ENCODE assay signal across 8 cellular contexts in genomic region chr3:186930639-186931486, GRCh38. TPM values are rescaled to one million over a fixed set of nuclear protein-coding genes. Genes with fewer than 3 reads are reported as not detected.
DNase-seq lines count a peak whose midpoint lies in the region; ATAC-seq and TF ChIP-seq lines count a peak whose summit lies in the region.

No MANE protein-coding gene starts in this region.

- 0 to 1% methylated on average over 3 to 73 of the region's 73 CpGs for WGBS in testis, 2 donors

- POLR2A ChIA-PET in CD8-positive, alpha-beta memory T cell (lab: Charles Lee), result interaction anchor here (0.5 to 3.9 kb wide), 13 partner anchors 12 to 209 kb away, joined by 3 to 42 read pairs (median 4); partner anchors contain the start of genes EIF4A2 and RPL39L
- POLR2A ChIA-PET in OCI-LY7 (lab: Charles Lee), result interaction anchor here (0.6 to 3.2 kb wide), 13 partner anchors 9 to 138 kb away, joined by 3 to 15 read pairs (median 4); no protein-coding TSS in a partner anchor

- no TSS peak for BruUV-seq in OCI-LY7 (replicated peaks; lab: Mats Ljungman, UMichigan)

- H4K20me1 ChIP-seq in OCI-LY7 (ENCODE audit: insufficient read depth, low read length) (peaks cover 16% of the 10 kb centered on the region), neural progenitor cell (ENCODE audit: low read depth) (peaks cover 42% of the 10 kb centered on the region)

- H3K79me2 ChIP-seq in OCI-LY7 (ENCODE audit: insufficient read depth, low read depth, low read length), result peaks cover 52% of the 10 kb centered on the region; the same call in 1 of the 2 replicates
- peaks cover 47% of the 10 kb centered on the region for H3K79me2 ChIP-seq in neural progenitor cell (ENCODE audit: low read depth)

- no peaks in the 10 kb centered on the region for H3K27me3 ChIP-seq in CD8-positive, alpha-beta memory T cell (ENCODE audit: insufficient read depth, low read length, poor library complexity, severe bottlenecking)
- H3K27me3 ChIP-seq in neural progenitor cell (peaks cover 6% of the 10 kb centered on the region), testis (no peaks in the 10 kb centered on the region)

- no peaks in the 10 kb centered on the region for H3K9me3 ChIP-seq in CD8-positive, alpha-beta memory T cell (ENCODE audit: low read length)
- no peaks in the 10 kb centered on the region for H3K9me3 ChIP-seq in OCI-LY7 (ENCODE audit: low read length)
- H3K9me3 ChIP-seq in neural progenitor cell (ENCODE audit: low read depth), result no peaks in the 10 kb centered on the region
- no peaks in the 10 kb centered on the region for H3K9me3 ChIP-seq in testis

- no peaks in the 10 kb centered on the region for H3K9me2 ChIP-seq in OCI-LY7 (ENCODE audit: insufficient read depth, low read length)

- peak overlapping the region; percentile 87 to 99 (median 98) for H3K27ac Mint-ChIP-seq in CD8-positive, alpha-beta memory T cell
- H3K27ac Mint-ChIP-seq in neural progenitor cell, result peak overlapping the region; percentile 86

- peaks cover 0 to 7% (median 0%) of the 10 kb centered on the region in 5 donors for H3K9me3 Mint-ChIP-seq in CD8-positive, alpha-beta memory T cell
- peaks cover 4% of the 10 kb centered on the region for H3K9me3 Mint-ChIP-seq in neural progenitor cell

- peak; percentile 47 to 80 (median 76) for DNase-seq in CD8-positive, alpha-beta memory T cell
- DNase-seq in OCI-LY7 (ENCODE audit: low spot score) (peak; percentile 88), activated T-helper 1 cell treated with Interleukin-2 at 50 U/mL for 16 hours (ENCODE audit: low read depth) (peak; percentile 61), fibroblast of pulmonary artery (ENCODE audit: low read depth) (peak; percentile 66), neural progenitor cell (ENCODE audit: low spot score) (peak; percentile 93), testis (peak; percentile 65)

- CTCF ChIA-PET in CD8-positive, alpha-beta memory T cell (lab: Charles Lee), result interaction anchor here (0.7 to 11.0 kb wide), 34 partner anchors 8 to 987 kb away, joined by 3 to 116 read pairs (median 4); partner anchors contain the start of gene RPL39L
- CTCF ChIA-PET in OCI-LY7 (lab: Charles Lee; ENCODE audit: unreplicated experiment), result interaction anchor here (0.6 to 0.7 kb wide), 3 partner anchors 83 to 587 kb away, joined by 3 to 7 read pairs (median 3); no protein-coding TSS in a partner anchor

- peak overlapping the region; percentile 93 to 100 (median 99) for H3K4me3 Mint-ChIP-seq in CD8-positive, alpha-beta memory T cell
- peak overlapping the region; percentile 96 for H3K4me3 Mint-ChIP-seq in neural progenitor cell

- H3K27ac ChIP-seq in CD8-positive, alpha-beta memory T cell (ENCODE audit: low read depth, low read length), result peak overlapping the region; percentile 85
- H3K27ac ChIP-seq in OCI-LY7 (ENCODE audit: low read depth, low read length, poor library complexity, severe bottlenecking), result peak overlapping the region; percentile 50
- peak overlapping the region; percentile 22 for H3K27ac ChIP-seq in neural progenitor cell
- H3K27ac ChIP-seq in testis, result peak overlapping the region; percentile 69 to 77

- H3K4me2 ChIP-seq in OCI-LY7 (ENCODE audit: low read length) (peak overlapping the region; percentile 97), neural progenitor cell (peak overlapping the region; percentile 96)

- peaks cover 42 to 46% (median 46%) of the 10 kb centered on the region in 3 donors for H3K4me1 Mint-ChIP-seq in CD8-positive, alpha-beta memory T cell
- peaks cover 21% of the 10 kb centered on the region for H3K4me1 Mint-ChIP-seq in neural progenitor cell

- H3K4me1 ChIP-seq in CD8-positive, alpha-beta memory T cell (ENCODE audit: insufficient read depth, low read length), result peaks cover 28% of the 10 kb centered on the region
- H3K4me1 ChIP-seq in OCI-LY7 (ENCODE audit: insufficient read depth, low read length, poor library complexity, severe bottlenecking) (peaks cover 37% of the 10 kb centered on the region), neural progenitor cell (peaks cover 13% of the 10 kb centered on the region), testis (peaks cover 18% of the 10 kb centered on the region)

- peak overlapping the region; percentile 96 for H3K4me3 ChIP-seq in CD8-positive, alpha-beta memory T cell (ENCODE audit: low read length)
- H3K4me3 ChIP-seq in OCI-LY7 (ENCODE audit: low read depth, low read length, poor library complexity, severe bottlenecking) (peak overlapping the region; percentile 88), fibroblast of pulmonary artery (replicated peaks; ENCODE audit: low read depth, low read length) (peak overlapping the region; percentile 85), neural progenitor cell (peak overlapping the region; percentile 93), testis (peak overlapping the region; percentile 61 to 77)

- ATAC-seq in GM19438 (IDR thresholded peaks at IDR 0.05; ENCODE audit: low read depth, unreplicated experiment), result peak; percentile 63
- peak; percentile 63 for ATAC-seq in HG03521 (IDR thresholded peaks at IDR 0.05; ENCODE audit: unreplicated experiment)

- peaks cover 41% of the 10 kb centered on the region for H3F3A ChIP-seq in neural progenitor cell (ENCODE audit: low read depth)

- no peak for TF ChIP-seq POLR2A in testis (IDR thresholded peaks at IDR 0.05)

- peaks cover 11 to 47% (median 14%) of the 10 kb centered on the region in 3 donors for H3K36me3 Mint-ChIP-seq in CD8-positive, alpha-beta memory T cell
- peaks cover 11% of the 10 kb centered on the region for H3K36me3 Mint-ChIP-seq in neural progenitor cell

- intact Hi-C loops in OCI-LY7 (cut with micrococcal nuclease; ENCODE audit: unreplicated experiment) (loop anchor here (1.0 to 5.0 kb wide), 5 partner anchors 66 to 144 kb away; no protein-coding TSS in a partner anchor), testis (cut with DNase I; ENCODE audit: low total_unique reads) (no loop called here)

- peaks cover 13% of the 10 kb centered on the region for H3K36me3 ChIP-seq in CD8-positive, alpha-beta memory T cell (ENCODE audit: insufficient read depth, low read length)
- H3K36me3 ChIP-seq in OCI-LY7 (ENCODE audit: insufficient read depth, low read length) (peaks cover 38% of the 10 kb centered on the region), neural progenitor cell (no peaks in the 10 kb centered on the region), testis (ENCODE audit: low read depth, missing control alignments) (no peaks in the 10 kb centered on the region)

- H2AFZ ChIP-seq in OCI-LY7 (ENCODE audit: low read length) (peak overlapping the region; percentile 56; the same call in 1 of the 2 replicates), neural progenitor cell (replicated peaks) (peak overlapping the region; percentile 93)

- peak; percentile 67 for TF ChIP-seq CTCF in OCI-LY7 (conservative IDR thresholded peaks at IDR 0.05; ENCODE audit: low read length)
- peak; percentile 23 for TF ChIP-seq CTCF in fibroblast of pulmonary artery (IDR thresholded peaks at IDR 0.05; ENCODE audit: low read length, missing control alignments)
- TF ChIP-seq CTCF in neural progenitor cell (IDR thresholded peaks at IDR 0.05), result peak; percentile 23
- TF ChIP-seq CTCF in testis (IDR thresholded peaks at IDR 0.05), result no peak

- peak overlapping the region; percentile 46 for H3K9ac ChIP-seq in neural progenitor cell

- peaks cover 0 to 4% of the 10 kb centered on the region in 2 donors for H3K27me3 Mint-ChIP-seq in CD8-positive, alpha-beta memory T cell
- peaks cover 22% of the 10 kb centered on the region for H3K27me3 Mint-ChIP-seq in neural progenitor cell (ENCODE audit: insufficient read depth, low read depth)

RNA-seq across cellular contexts. Expression of gene ST6GAL1, which starts 0.5 kb away (rescaled TPM):
- total RNA-seq in CD8-positive, alpha-beta memory T cell, result 100 to 1,000 TPM in 1 of 2 experiments, 10 to 100 TPM in 1; 96.8 to 108 TPM
- polyA plus RNA-seq in CD8-positive, alpha-beta memory T cell, result 139 TPM
- total RNA-seq in OCI-LY7 (2014; rRNA removed; shearing (Covaris generic)), result 173 and 192 TPM in 2 replicates
- total RNA-seq in OCI-LY7 (2022), result 373 and 375 TPM in 2 replicates
- total RNA-seq in neural progenitor cell (ENCODE audit: low replicate concordance), result 27.3 and 39.2 TPM in 2 replicates
- total RNA-seq in testis, result 10 to 100 TPM; 16.9 to 26.3 TPM
- polyA plus RNA-seq in testis (ENCODE audit: insufficient read depth, low read depth, low replicate concordance), result 12.8 TPM

Comparison
In these comparisons a context has a peak if more than half of its experiments do, and no peak if none do; other contexts are left out.
1. Peak in every context shown above with its lines: DNase-seq, ATAC-seq, H3K4me3 ChIP-seq and H3K27ac ChIP-seq.
2. H3K27ac ChIP-seq: peak in every context shown above with its lines; median percentile 85 in CD8-positive, alpha-beta memory T cell; 73 in testis; 50 in OCI-LY7; 22 in neural progenitor cell.
3. CTCF ChIP-seq: peak in OCI-LY7 (single experiment), fibroblast of pulmonary artery (single experiment) and neural progenitor cell (single experiment); none in testis (0 of 3).